9 cellular contexts compared by ENCODE assay signal in the genomic region with DNA sequence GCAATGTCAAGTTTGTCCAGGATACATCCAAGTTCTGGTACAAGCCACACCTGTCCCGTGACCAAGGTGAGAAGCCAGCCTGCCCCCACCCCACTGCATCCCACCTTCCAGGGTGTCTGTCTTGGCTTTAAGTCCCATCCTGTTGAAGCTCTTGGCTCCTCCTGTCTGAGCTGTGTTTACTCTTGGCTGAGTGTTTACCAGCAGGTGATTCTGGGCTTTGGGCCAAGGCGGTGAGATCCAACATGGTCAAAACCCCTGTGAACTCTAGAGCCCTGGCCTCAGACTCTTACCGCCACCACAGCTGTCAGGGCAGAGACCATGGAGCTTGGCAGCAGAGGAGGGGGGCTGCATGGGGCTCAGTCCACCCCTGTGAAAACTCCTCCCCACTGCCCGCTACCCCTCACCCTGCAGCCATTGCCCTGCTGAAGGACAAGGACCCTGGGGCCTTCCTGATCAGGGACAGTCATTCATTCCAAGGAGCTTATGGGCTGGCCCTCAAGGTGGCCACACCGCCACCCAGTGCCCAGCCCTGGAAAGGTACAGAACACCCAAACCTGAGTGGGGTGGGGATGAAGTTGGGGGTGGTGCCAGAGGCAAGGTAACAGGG. TPM values are rescaled to one million over a fixed set of nuclear protein-coding genes. Genes with fewer than 3 reads are reported as not detected.
DNase-seq lines count a peak whose midpoint lies in the region; ATAC-seq and TF ChIP-seq lines count a peak whose summit lies in the region.
"Had no signal": no experiment of that assay in that cellular context is flagged by ENCODE, and none has a peak within 500 bp of the region (broad histone marks: within the 10 kb centered on the region; RNA-seq: fewer than 3 reads in every experiment).

No MANE protein-coding gene starts in this region.

- H3K36me3 ChIP-seq in BE2C (no peaks in the 10 kb centered on the region), Loucy (ENCODE audit: insufficient read depth, low read length) (peaks cover 7% of the 10 kb centered on the region; the same call in 1 of the 2 replicates), WERI-Rb-1 (peaks cover 2% of the 10 kb centered on the region; the same call in 1 of the 2 replicates), left lung (peaks cover 5 to 85% of the 10 kb centered on the region in 2 donors)

- no peaks in the 10 kb centered on the region for H4K20me1 ChIP-seq in Loucy (ENCODE audit: insufficient read depth, low read length, poor library complexity, severe bottlenecking)

- no peak overlapping the region for H3K4me3 ChIP-seq in BE2C (ENCODE audit: low read depth, low read length)
- no peak overlapping the region for H3K4me3 ChIP-seq in Loucy (ENCODE audit: low read length, poor library complexity, severe bottlenecking)
- no peak overlapping the region for H3K4me3 ChIP-seq in WERI-Rb-1 (ENCODE audit: low read depth, low read length)
- no peak overlapping the region for H3K4me3 ChIP-seq in left lung

- H3K9me3 ChIP-seq in BE2C: no peaks in the 10 kb centered on the region
- H3K9me3 ChIP-seq in Loucy (ENCODE audit: insufficient read depth, low read depth, low read length): no peaks in the 10 kb centered on the region
- no peaks in the 10 kb centered on the region for H3K9me3 ChIP-seq in WERI-Rb-1 (ENCODE audit: severe bottlenecking)
- H3K9me3 ChIP-seq in left lung: no peaks in the 10 kb centered on the region
- H3K9me3 ChIP-seq: neutrophil had no signal

- no peak overlapping the region for H3K9ac ChIP-seq in Loucy (ENCODE audit: low read depth, low read length, poor library complexity, severe bottlenecking)

- DNase-seq in BE2C: no peak
- peak; percentile 61 for DNase-seq in WERI-Rb-1
- DNase-seq in left lung: peak; percentile 80 to 82
- DNase-seq in stimulated activated CD4-positive, alpha-beta T cell treated with anti-CD3 and anti-CD28 coated beads, Interleukin-2, amount 100 ng/mL, for 48 hours: no peak

- H2AFZ ChIP-seq in Loucy (ENCODE audit: low read length): no peak overlapping the region

- H3K27ac ChIP-seq in WERI-Rb-1 (no peak overlapping the region), left lung (peak overlapping the region; percentile 28 to 58)
- H3K27ac ChIP-seq: neutrophil had no signal

- intact Hi-C loops in left lung (cut with DNase I): no loop called here

- ATAC-seq in left lung (peak; percentile 67), GM21717 (IDR thresholded peaks at IDR 0.05; ENCODE audit: unreplicated experiment) (no peak), HG03354 (IDR thresholded peaks at IDR 0.05; ENCODE audit: poor library complexity, severe bottlenecking, unreplicated experiment) (no peak), GM19351 (IDR thresholded peaks at IDR 0.05; ENCODE audit: unreplicated experiment) (no peak)

- H3K4me1 ChIP-seq in BE2C: no peaks in the 10 kb centered on the region
- no peaks in the 10 kb centered on the region for H3K4me1 ChIP-seq in Loucy (ENCODE audit: insufficient read depth, low read length, poor library complexity, severe bottlenecking)
- peaks cover 8 to 33% of the 10 kb centered on the region in 2 donors for H3K4me1 ChIP-seq in left lung

- no peak overlapping the region for H3K4me2 ChIP-seq in Loucy (ENCODE audit: low read depth, low read length, poor library complexity, severe bottlenecking)

- no peaks in the 10 kb centered on the region for H3F3A ChIP-seq in Loucy (ENCODE audit: low read depth)

- peak; percentile 26; the same call in 1 of the 2 replicates for TF ChIP-seq CTCF in BE2C (IDR thresholded peaks at IDR 0.05; ENCODE audit: low read depth, low read length)
- TF ChIP-seq CTCF in Loucy (conservative IDR thresholded peaks at IDR 0.05; ENCODE audit: low read length): peak; percentile 50
- TF ChIP-seq CTCF in WERI-Rb-1 (IDR thresholded peaks at IDR 0.05; ENCODE audit: low read depth, low read length): peak; percentile 68
- TF ChIP-seq CTCF in left lung (IDR thresholded peaks at IDR 0.05): no peak

- no peaks in the 10 kb centered on the region for H3K79me2 ChIP-seq in Loucy (ENCODE audit: insufficient read depth, low read length)

- H3K9me2 ChIP-seq in Loucy (replicated peaks; ENCODE audit: low read depth, low read length): no peaks in the 10 kb centered on the region

- no peaks in the 10 kb centered on the region for H3K27me3 ChIP-seq in BE2C
- no peaks in the 10 kb centered on the region for H3K27me3 ChIP-seq in Loucy (ENCODE audit: insufficient read depth, low read length, poor library complexity, severe bottlenecking)
- H3K27me3 ChIP-seq in WERI-Rb-1 (ENCODE audit: insufficient read depth, low read depth, severe bottlenecking): no peaks in the 10 kb centered on the region
- H3K27me3 ChIP-seq in left lung: no peaks in the 10 kb centered on the region
- H3K27me3 ChIP-seq: neutrophil had no signal

RNA-seq across cellular contexts. Expression of a gene that starts 11.6 kb away (rescaled TPM):
- 28.1 TPM for polyA plus RNA-seq in BE2C (2012; ENCODE audit: insufficient read depth, insufficient read length, low read depth)
- 100 to 1,000 TPM; 112 to 129 TPM for total RNA-seq in left lung

RNA-seq across cellular contexts. Expression of a gene that starts 17.7 kb away (rescaled TPM):
- 30.5 TPM for polyA plus RNA-seq in BE2C (2012; ENCODE audit: insufficient read depth, insufficient read length, low read depth)
- total RNA-seq in left lung: 10 to 100 TPM; 36.4 to 41.4 TPM

RNA-seq across cellular contexts. Expression of a gene that starts 36.0 kb away (rescaled TPM):
- not detected for polyA plus RNA-seq in BE2C (2012; ENCODE audit: insufficient read depth, insufficient read length, low read depth)
- total RNA-seq in left lung: 10 to 100 TPM; 25.4 to 29.1 TPM

RNA-seq across cellular contexts. Expression of a gene that starts 41.8 kb away (rescaled TPM):
- polyA plus RNA-seq in BE2C (2012; ENCODE audit: insufficient read depth, insufficient read length, low read depth): not detected
- total RNA-seq in left lung: not detected

RNA-seq across cellular contexts. Expression of a gene that starts 55.3 kb away (rescaled TPM):
- 173 TPM for polyA plus RNA-seq in BE2C (2012; ENCODE audit: insufficient read depth, insufficient read length, low read depth)
- total RNA-seq in left lung: 100 to 1,000 TPM; 326 to 378 TPM

Comparison
In these comparisons a context has a peak if more than half of its experiments do, and no peak if none do; other contexts are left out.
1. DNase-seq: peak in WERI-Rb-1 (single experiment) and left lung (2 of 2); none in BE2C (single experiment) and stimulated activated CD4-positive, alpha-beta T cell treated with anti-CD3 and anti-CD28 coated beads, Interleukin-2, amount 100 ng/mL, for 48 hours (0 of 2).
2. CTCF ChIP-seq: peak in BE2C (single experiment), Loucy (single experiment) and WERI-Rb-1 (single experiment); none in left lung (0 of 2).